Comparison of ENCODE assay signal across 14 cellular contexts in the genomic region with DNA sequence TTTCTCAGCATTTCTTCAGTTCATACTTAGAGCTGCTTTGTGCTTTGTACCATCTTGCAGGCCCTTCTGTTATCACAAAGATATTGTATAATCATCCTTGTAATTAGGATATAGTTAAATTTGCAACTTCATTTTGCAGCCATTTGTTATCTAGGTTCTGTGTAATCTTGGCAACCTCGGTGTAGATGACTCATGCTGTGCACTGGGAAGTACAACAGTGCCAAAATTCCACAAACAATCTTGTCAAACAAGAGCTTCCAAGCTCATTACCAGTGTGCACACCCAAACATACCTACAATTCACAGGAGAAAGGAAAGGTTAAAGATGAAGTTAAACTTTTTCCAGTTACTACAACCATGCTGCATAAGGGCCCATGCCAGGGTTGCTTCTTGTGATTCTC.
DNase-seq lines count a peak whose midpoint lies in the region; ATAC-seq and TF ChIP-seq lines count a peak whose summit lies in the region.
"Had no signal": no experiment of that assay in that cellular context is flagged by ENCODE, and none has a peak within 500 bp of the region (broad histone marks: within the 10 kb centered on the region; RNA-seq: fewer than 3 reads in every experiment).

No MANE protein-coding gene starts in this region.

- H3K27me3 ChIP-seq in body of pancreas (no peaks in the 10 kb centered on the region), heart right ventricle (no peaks in the 10 kb centered on the region)

- no peak for TF ChIP-seq POLR2A in body of pancreas (IDR thresholded peaks at IDR 0.05)

- H3K27ac ChIP-seq in body of pancreas: no peak overlapping the region
- H3K27ac ChIP-seq in heart right ventricle: peak overlapping the region in 1 of 10 donors; percentile 8
- H3K27ac ChIP-seq: VCaP had no signal

- no peaks in the 10 kb centered on the region for H3K27me3 Mint-ChIP-seq in activated naive CD8-positive, alpha-beta T cell treated with anti-CD3 and anti-CD28 coated beads for 36 hours
- H3K27me3 Mint-ChIP-seq: activated naive CD8-positive, alpha-beta T cell treated with anti-CD3 and anti-CD28 coated beads, Interleukin-2, amount 50 U/mL, for 24 hours had no signal

- H3K4me1 Mint-ChIP-seq in activated naive CD8-positive, alpha-beta T cell treated with anti-CD3 and anti-CD28 coated beads for 36 hours: no peaks in the 10 kb centered on the region
- H3K4me1 Mint-ChIP-seq: activated naive CD8-positive, alpha-beta T cell treated with anti-CD3 and anti-CD28 coated beads, Interleukin-2, amount 50 U/mL, for 24 hours; neural crest cell had no signal

- H3K4me3 ChIP-seq in body of pancreas (no peak overlapping the region), heart right ventricle (no peak overlapping the region)

- H3K4me1 ChIP-seq in body of pancreas (no peaks in the 10 kb centered on the region), heart right ventricle (peaks cover 0 to 16% (median 9%) of the 10 kb centered on the region in 9 donors)

- intact Hi-C loops in body of pancreas (cut with DNase I) (no loop called here), heart right ventricle (cut with DNase I) (no loop called here)

- no peak overlapping the region for H3K27ac Mint-ChIP-seq in activated naive CD8-positive, alpha-beta T cell treated with anti-CD3 and anti-CD28 coated beads for 36 hours
- H3K27ac Mint-ChIP-seq: activated naive CD8-positive, alpha-beta T cell treated with anti-CD3 and anti-CD28 coated beads, Interleukin-2, amount 50 U/mL, for 24 hours had no signal

- peaks cover 4% of the 10 kb centered on the region for H3K9me3 Mint-ChIP-seq in activated naive CD8-positive, alpha-beta T cell treated with anti-CD3 and anti-CD28 coated beads for 36 hours

- WGBS in body of pancreas, 2 donors: 0 to 7% methylated on average over 1 of the region's 1 CpG
- 5 to 7% methylated on average over 1 of the region's 1 CpG for WGBS in heart right ventricle, 2 donors

- no peak overlapping the region for H3K4me3 Mint-ChIP-seq in activated naive CD8-positive, alpha-beta T cell treated with anti-CD3 and anti-CD28 coated beads for 36 hours
- H3K4me3 Mint-ChIP-seq: activated naive CD8-positive, alpha-beta T cell treated with anti-CD3 and anti-CD28 coated beads, Interleukin-2, amount 50 U/mL, for 24 hours; neural crest cell had no signal

- ATAC-seq in body of pancreas (peak; percentile 62), heart right ventricle (peak; percentile 58 to 97 (median 86)), GM18873 (IDR thresholded peaks at IDR 0.05; ENCODE audit: low FRiP score, unreplicated experiment) (no peak)
- ATAC-seq: activated naive CD8-positive, alpha-beta T cell treated with anti-CD3 and anti-CD28 coated beads, Interleukin-2, amount 50 U/mL, for 24 hours had no signal

- TF ChIP-seq CTCF in body of pancreas (IDR thresholded peaks at IDR 0.05) (no peak), heart right ventricle (IDR thresholded peaks at IDR 0.05) (no peak)

- no peaks in the 10 kb centered on the region for H3K36me3 ChIP-seq in body of pancreas (replicated peaks in 1 of 2; ENCODE audit: insufficient read depth in 1 of 2, low read depth in 2 of 2)
- H3K36me3 ChIP-seq in heart right ventricle: no peaks in the 10 kb centered on the region

- no peaks in the 10 kb centered on the region for H3K9me3 ChIP-seq in body of pancreas
- peaks cover 0 to 10% (median 5%) of the 10 kb centered on the region in 11 donors for H3K9me3 ChIP-seq in heart right ventricle

- DNase-seq in NCI-H2196 (lab: John Stamatoyannopoulos, UW; ENCODE audit: unreplicated experiment) (peak; percentile 4), NCI-H2196 treated with DMSO at 0.1 percent for 48 hours (lab: John Stamatoyannopoulos, UW; ENCODE audit: unreplicated experiment) (no peak), body of pancreas (peak in 3 of 4 donors; percentile 20 to 36 (median 28)), heart right ventricle (peak in 1 of 2 donors; percentile 32), stromal cell of bone marrow (ENCODE audit: low read depth) (peak; percentile 25)
- DNase-seq in activated naive CD8-positive, alpha-beta T cell treated with anti-CD3 and anti-CD28 coated beads for 36 hours: no peak
- no peak for DNase-seq in activated CD8-positive, alpha-beta memory T cell treated with anti-CD3 and anti-CD28 coated beads for 24 hours
- DNase-seq: activated CD8-positive, alpha-beta memory T cell treated with anti-CD3 and anti-CD28 coated beads, Interleukin-2, amount 50 U/mL, for 48 hours; activated naive CD8-positive, alpha-beta T cell treated with anti-CD3 and anti-CD28 coated beads, Interleukin-2, amount 50 U/mL, for 24 hours; NCI-H1105; NCI-H526 had no signal

- no peaks in the 10 kb centered on the region for H3K36me3 Mint-ChIP-seq in activated naive CD8-positive, alpha-beta T cell treated with anti-CD3 and anti-CD28 coated beads for 36 hours

Comparison
In these comparisons a context has a peak if more than half of its experiments do, and no peak if none do; other contexts are left out.
1. DNase-seq: peak in NCI-H2196 (single experiment), body of pancreas (3 of 4) and stromal cell of bone marrow (single experiment); none in NCI-H2196 treated with DMSO at 0.1 percent for 48 hours (single experiment), activated naive CD8-positive, alpha-beta T cell treated with anti-CD3 and anti-CD28 coated beads for 36 hours (single experiment) and activated CD8-positive, alpha-beta memory T cell treated with anti-CD3 and anti-CD28 coated beads for 24 hours (single experiment).